30 cellular contexts compared by ENCODE assay signal in genomic region chr14:80393766-80394165, GRCh38.
"Had no signal": no experiment of that assay in that cellular context is flagged by ENCODE, and none has a peak within 500 bp of the region (broad histone marks: within the 10 kb centered on the region; RNA-seq: fewer than 3 reads in every experiment).

No MANE protein-coding gene starts in this region.

- H3K27me3 ChIP-seq: SJCRH30 had no signal

- H3K36me3 ChIP-seq: SJCRH30 had no signal

- H3K4me3 ChIP-seq: SJCRH30 had no signal

- DNase-seq: activated CD4-positive, alpha-beta T cell treated with anti-CD3 and anti-CD28 coated beads for 1 hour; activated CD4-positive, alpha-beta T cell treated with anti-CD3 and anti-CD28 coated beads, Interleukin-2, amount 10 ng/mL, durations not matched to agents 24 days and 14 days; activated CD4-positive, alpha-beta T cell treated with anti-CD3 and anti-CD28 coated beads, Interleukin-2, amount 50 U/mL, for 48 hours; activated CD8-positive, alpha-beta memory T cell treated with anti-CD3 and anti-CD28 coated beads for 24 hours; activated gamma-delta T cell; activated naive CD4-positive, alpha-beta T cell treated with anti-CD3 and anti-CD28 coated beads for 36 hours; activated T-cell treated with anti-CD3 and anti-CD28 coated beads for 4 hours; activated T-cell treated with anti-CD3 and anti-CD28 coated beads, Interleukin-2, amount 50 U/mL, for 48 hours; amygdala; caudate nucleus; Kasumi-1; KBM-7; NCI-H1105 treated with DMSO at 0.1 percent for 48 hours; NCI-H146; NCI-H187 treated with DMSO at 0.1 percent for 48 hours; NCI-H2081 treated with DMSO at 0.1 percent for 48 hours; NCI-H2171 treated with DMSO at 0.1 percent for 48 hours; NCI-H226; NCI-H526; NCI-H774; NK-92 treated with Interleukin-12 subunit alpha and Interleukin-12 subunit beta, amount 100 ng/mL, for 24 hours; OCI-M1; Right ventricle myocardium superior; SJCRH30; T-helper 17 cell; T-helper 9 cell had no signal

- H3K27ac ChIP-seq: RWPE1, SJCRH30 had no signal

- ATAC-seq: activated T-helper 17 cell treated with anti-CD3 and anti-CD28 coated beads, Interleukin-2, amount 50 U/mL, for 72 hours; Panc1; T-helper 17 cell; WTC11 had no signal
